Comparison of ENCODE assay signal across 22 cellular contexts in genomic region chr7:128707752-128708151, GRCh38. TPM values are rescaled to one million over a fixed set of nuclear protein-coding genes. Genes with fewer than 3 reads are reported as not detected.
DNase-seq lines count a peak whose midpoint lies in the region; ATAC-seq, FAIRE-seq and TF ChIP-seq lines count a peak whose summit lies in the region.
"Had no signal": no experiment of that assay in that cellular context is flagged by ENCODE, and none has a peak within 500 bp of the region (broad histone marks: within the 10 kb centered on the region; RNA-seq: fewer than 3 reads in every experiment).

No MANE protein-coding gene starts in this region.

- no TSS peak for BruUV-seq in HepG2 (replicated peaks; lab: Mats Ljungman, UMichigan)
- BruUV-seq in endothelial cell of umbilical vein (replicated peaks; lab: Mats Ljungman, UMichigan): no TSS peak

- intact Hi-C loops in HepG2 (cut with micrococcal nuclease; ENCODE audit: unreplicated experiment) (no loop called here), right lobe of liver (cut with DNase I) (no loop called here), endothelial cell of umbilical vein (cut with micrococcal nuclease) (no loop called here)
- intact Hi-C loops in activated T-helper 1 cell treated with anti-CD3 and anti-CD28 coated beads, Interleukin-12 subunit alpha, Interleukin-12 subunit beta, Interleukin-2, Interleukin-4 antibody, amounts not matched to agents 30 ng/mL and 10 ng/mL and 1 ng/mL, durations not matched to agents 14 hours and 24 hours and 36 hours (cut with micrococcal nuclease): no loop called here

- no peak overlapping the region for H3K14ac ChIP-seq in neuronal stem cell (ENCODE audit: low read length)

- TF ChIP-seq POLR2A in HepG2 (IDR thresholded peaks at IDR 0.05; ENCODE audit: insufficient read depth in 1 of 2, low read depth in 2 of 2, low read length in 2 of 2) (no peak), right lobe of liver (IDR thresholded peaks at IDR 0.05) (no peak), endothelial cell of umbilical vein (IDR thresholded peaks at IDR 0.05; ENCODE audit: low read depth, low read length) (no peak)

- no peaks in the 10 kb centered on the region for H3K4me1 Mint-ChIP-seq in activated T-helper 1 cell treated with anti-CD3 and anti-CD28 coated beads, Interleukin-12 subunit alpha, Interleukin-12 subunit beta, Interleukin-2, Interleukin-4 antibody, amounts not matched to agents 30 ng/mL and 10 ng/mL and 1 ng/mL, durations not matched to agents 14 hours and 24 hours and 36 hours (ENCODE audit: low read depth)

- no peak for TF ChIP-seq EP300 in HepG2 (IDR thresholded peaks at IDR 0.05; ENCODE audit: low read depth in 2 of 2, low read length in 2 of 2)
- TF ChIP-seq EP300 in HepG2 (CRISPR knock-in tag; IDR thresholded peaks at IDR 0.05; ENCODE audit: borderline replicate concordance): no peak

- H4K91ac ChIP-seq in neuronal stem cell (ENCODE audit: low read depth, low read length, poor library complexity): no peak overlapping the region

- WGBS in HepG2 (ENCODE audit: low lambda C conversion rate): 5% methylated on average over 1 of the region's 1 CpG
- WGBS in right lobe of liver (ENCODE audit: insufficient coverage, low coverage, low lambda C conversion rate, missing lambda C conversion rate): 95% methylated on average over 1 of the region's 1 CpG
- WGBS in neuronal stem cell (ENCODE audit: extremely low coverage in 2 of 2, insufficient read length in 2 of 2, insufficient replicate concordance in 1 of 2), 2 donors: no CpG with 5 or more reads among the region's 1 CpG

- H3K9ac ChIP-seq in HepG2 (ENCODE audit: insufficient read depth, low read depth, low read length) (no peak overlapping the region), endothelial cell of umbilical vein (replicated peaks; ENCODE audit: extremely low read depth, insufficient read depth, low read length) (no peak overlapping the region), neuronal stem cell (ENCODE audit: low read depth, low read length, poor library complexity) (no peak overlapping the region)

- in situ Hi-C loops in HepG2 (cut with HindIII; ENCODE audit: extremely low pct_ligation_motif_present, low pct_unique_long_range_greater_than_20kb): no loop called here

- no peaks in the 10 kb centered on the region for H3K79me1 ChIP-seq in neuronal stem cell (ENCODE audit: low read depth, low read length)

- H4K20me1 ChIP-seq in HepG2 (ENCODE audit: insufficient read depth, low read length): no peaks in the 10 kb centered on the region
- H4K20me1 ChIP-seq in endothelial cell of umbilical vein (replicated peaks; ENCODE audit: control insufficient read depth, extremely low read depth, insufficient read depth, low read length): no peaks in the 10 kb centered on the region

- no peak overlapping the region for H2BK15ac ChIP-seq in neuronal stem cell (ENCODE audit: low read length)

- H3K36me3 ChIP-seq in HepG2 (replicated peaks in 1 of 2; ENCODE audit: control insufficient read depth in 1 of 2, insufficient read depth in 2 of 2, low read length in 2 of 2): no peaks in the 10 kb centered on the region
- H3K36me3 ChIP-seq in right lobe of liver: no peaks in the 10 kb centered on the region
- no peaks in the 10 kb centered on the region for H3K36me3 ChIP-seq in endothelial cell of umbilical vein (ENCODE audit: control insufficient read depth in 2 of 2, extremely low read depth in 1 of 2, insufficient read depth in 2 of 2, low read length in 2 of 2)
- H3K36me3 ChIP-seq in neuronal stem cell (replicated peaks in 1 of 2; ENCODE audit: control insufficient read depth in 2 of 2, insufficient read depth in 2 of 2, low read length in 2 of 2): no peaks in the 10 kb centered on the region

- CTCF ChIA-PET in HepG2 (lab: Yijun Ruan, JAX; ENCODE audit: low intra/inter-chr PET ratio, low total read pairs): no interaction called here
- CTCF ChIA-PET in endothelial cell of umbilical vein (lab: Charles Lee): interaction anchor here (0.9 to 2.5 kb wide), 3 partner anchors 8 to 17 kb away, joined by 4 to 10 read pairs (median 4); no protein-coding TSS in a partner anchor

- H2BK120ac ChIP-seq in neuronal stem cell (ENCODE audit: low read depth, low read length): no peak overlapping the region

- FAIRE-seq in HepG2 (lab: Jason Lieb, UNC) (no peak), endothelial cell of umbilical vein (lab: Jason Lieb, UNC) (peak; percentile 35)
- FAIRE-seq: A549, D721Med, G401.6, GM12891, GM19239 had no signal

- H3K4me2 ChIP-seq in HepG2 (ENCODE audit: low read depth, low read length) (no peak overlapping the region), endothelial cell of umbilical vein (ENCODE audit: insufficient read depth, low read length) (no peak overlapping the region), neuronal stem cell (ENCODE audit: insufficient read depth, low read length, poor library complexity, severe bottlenecking) (no peak overlapping the region)
- H3K4me2 ChIP-seq: A549 had no signal

- no peak overlapping the region for H3K18ac ChIP-seq in neuronal stem cell (ENCODE audit: low read length)

- H3K4me1 ChIP-seq in HepG2 (ENCODE audit: insufficient read depth, low read length): peaks cover 6% of the 10 kb centered on the region
- no peaks in the 10 kb centered on the region for H3K4me1 ChIP-seq in right lobe of liver
- peaks cover 6% of the 10 kb centered on the region for H3K4me1 ChIP-seq in endothelial cell of umbilical vein (ENCODE audit: control insufficient read depth, extremely low read depth, insufficient read depth, low read length)
- peaks cover 0 to 6% of the 10 kb centered on the region in 2 donors for H3K4me1 ChIP-seq in neuronal stem cell (ENCODE audit: control insufficient read depth in 2 of 2, insufficient read depth in 1 of 2, low read depth in 1 of 2, low read length in 2 of 2)
- H3K4me1 ChIP-seq: A549, Caco-2 had no signal

- no peaks in the 10 kb centered on the region for H3K36me3 Mint-ChIP-seq in activated T-helper 1 cell treated with anti-CD3 and anti-CD28 coated beads, Interleukin-12 subunit alpha, Interleukin-12 subunit beta, Interleukin-2, Interleukin-4 antibody, amounts not matched to agents 30 ng/mL and 10 ng/mL and 1 ng/mL, durations not matched to agents 14 hours and 24 hours and 36 hours (ENCODE audit: low read depth)

- no peak overlapping the region for H2BK12ac ChIP-seq in neuronal stem cell (ENCODE audit: low read length)

- H3K79me2 ChIP-seq in HepG2 (ENCODE audit: insufficient read depth, low read length) (no peaks in the 10 kb centered on the region), endothelial cell of umbilical vein (ENCODE audit: control insufficient read depth, insufficient read depth, low read length) (no peaks in the 10 kb centered on the region)

- no peak overlapping the region for H4K8ac ChIP-seq in neuronal stem cell (ENCODE audit: low read depth, low read length)

- no peak overlapping the region for H2BK5ac ChIP-seq in neuronal stem cell (ENCODE audit: low read length)

- H2AFZ ChIP-seq in HepG2 (ENCODE audit: low read length) (no peak overlapping the region), endothelial cell of umbilical vein (ENCODE audit: low read depth, low read length) (no peak overlapping the region), neuronal stem cell (ENCODE audit: low read length) (no peak overlapping the region)

- TF ChIP-seq CTCF in HepG2 (CRISPR knock-in tag; IDR thresholded peaks at IDR 0.05): no peak
- TF ChIP-seq CTCF in right lobe of liver (IDR thresholded peaks at IDR 0.05): no peak
- no peak for TF ChIP-seq CTCF in endothelial cell of umbilical vein (IDR thresholded peaks at IDR 0.05; ENCODE audit: extremely low read depth in 1 of 2, insufficient read depth in 1 of 2, low read depth in 1 of 2, low read length in 2 of 2)

- no peaks in the 10 kb centered on the region for H3K9me1 ChIP-seq in endothelial cell of umbilical vein (replicated peaks; ENCODE audit: control insufficient read depth, extremely low read depth, insufficient read depth, low read length)

- H3K27me3 Mint-ChIP-seq in activated T-helper 1 cell treated with anti-CD3 and anti-CD28 coated beads, Interleukin-12 subunit alpha, Interleukin-12 subunit beta, Interleukin-2, Interleukin-4 antibody, amounts not matched to agents 30 ng/mL and 10 ng/mL and 1 ng/mL, durations not matched to agents 14 hours and 24 hours and 36 hours (ENCODE audit: insufficient read depth): peaks cover 16% of the 10 kb centered on the region

- no peak for TF ChIP-seq RAD21 in HepG2 (CRISPR knock-in tag; IDR thresholded peaks at IDR 0.05)

- ATAC-seq in HepG2 (no peak), right lobe of liver (no peak), HG02571 (IDR thresholded peaks at IDR 0.05; ENCODE audit: unreplicated experiment) (no peak), GM19455 (IDR thresholded peaks at IDR 0.05; ENCODE audit: unreplicated experiment) (no peak)
- ATAC-seq: A549 had no signal

- H3K4me3 Mint-ChIP-seq in activated T-helper 1 cell treated with anti-CD3 and anti-CD28 coated beads, Interleukin-12 subunit alpha, Interleukin-12 subunit beta, Interleukin-2, Interleukin-4 antibody, amounts not matched to agents 30 ng/mL and 10 ng/mL and 1 ng/mL, durations not matched to agents 14 hours and 24 hours and 36 hours: no peak overlapping the region
- H3K4me3 Mint-ChIP-seq: CD4-positive, alpha-beta T cell; HFFc6 had no signal

- dilution Hi-C loops in endothelial cell of umbilical vein (cut with MboI; ENCODE audit: extremely low pct_ligation_motif_present, low sequenced_read_pairs): no loop called here

- DNase-seq in HepG2 (ENCODE audit: low spot score) (no peak), right lobe of liver (no peak), endothelial cell of umbilical vein (ENCODE audit: low read depth, low spot score) (no peak), neuronal stem cell (ENCODE audit: low spot score) (no peak), NCI-H2171 treated with DMSO at 0.1 percent for 48 hours (lab: John Stamatoyannopoulos, UW) (no peak)
- DNase-seq in activated T-helper 1 cell treated with anti-CD3 and anti-CD28 coated beads, Interleukin-12 subunit alpha, Interleukin-12 subunit beta, Interleukin-2, Interleukin-4 antibody, amounts not matched to agents 30 ng/mL and 10 ng/mL and 1 ng/mL, durations not matched to agents 14 hours and 24 hours and 36 hours (ENCODE audit: low spot score): no peak
- DNase-seq: AML-193; Caco-2; CD4-positive, alpha-beta T cell; HCEC 1CT; HFFc6; IMR-90; KBM-7 had no signal

- no peak overlapping the region for H2AK5ac ChIP-seq in neuronal stem cell (ENCODE audit: low read depth, low read length)

- H3K23ac ChIP-seq in neuronal stem cell (ENCODE audit: low read depth, low read length, poor library complexity): no peak overlapping the region

- peak overlapping the region; percentile 10 for H3K27ac Mint-ChIP-seq in activated T-helper 1 cell treated with anti-CD3 and anti-CD28 coated beads, Interleukin-12 subunit alpha, Interleukin-12 subunit beta, Interleukin-2, Interleukin-4 antibody, amounts not matched to agents 30 ng/mL and 10 ng/mL and 1 ng/mL, durations not matched to agents 14 hours and 24 hours and 36 hours
- H3K27ac Mint-ChIP-seq: CD4-positive, alpha-beta T cell; HFFc6 had no signal

- H3K27ac ChIP-seq in HepG2 (ENCODE audit: extremely low read length, insufficient read depth, low read length): no peak overlapping the region
- H3K27ac ChIP-seq in right lobe of liver: no peak overlapping the region
- H3K27ac ChIP-seq in endothelial cell of umbilical vein (ENCODE audit: insufficient read depth, low read depth, low read length): no peak overlapping the region
- H3K27ac ChIP-seq in neuronal stem cell (replicated peaks; ENCODE audit: low read length): peak overlapping the region; percentile 86
- H3K27ac ChIP-seq: 22Rv1, A549, C4-2B had no signal

- POLR2A ChIA-PET in HepG2 (lab: Yijun Ruan, JAX) (no interaction called here), endothelial cell of umbilical vein (lab: Charles Lee) (no interaction called here)

- no peaks in the 10 kb centered on the region for H3K9me3 Mint-ChIP-seq in activated T-helper 1 cell treated with anti-CD3 and anti-CD28 coated beads, Interleukin-12 subunit alpha, Interleukin-12 subunit beta, Interleukin-2, Interleukin-4 antibody, amounts not matched to agents 30 ng/mL and 10 ng/mL and 1 ng/mL, durations not matched to agents 14 hours and 24 hours and 36 hours
- H3K9me3 Mint-ChIP-seq: CD4-positive, alpha-beta T cell; HFFc6 had no signal

- no peaks in the 10 kb centered on the region for H3K9me3 ChIP-seq in HepG2 (ENCODE audit: low read length)
- H3K9me3 ChIP-seq in right lobe of liver: no peaks in the 10 kb centered on the region
- no peaks in the 10 kb centered on the region for H3K9me3 ChIP-seq in endothelial cell of umbilical vein (replicated peaks; ENCODE audit: control insufficient read depth, insufficient read depth, low read length)
- H3K9me3 ChIP-seq in neuronal stem cell (replicated peaks in 1 of 2; ENCODE audit: control insufficient read depth in 2 of 2, insufficient read depth in 1 of 2, low read depth in 1 of 2, low read length in 2 of 2): no peaks in the 10 kb centered on the region
- H3K9me3 ChIP-seq: A549, Caco-2 had no signal

- H3K27me3 ChIP-seq in HepG2 (ENCODE audit: control insufficient read depth in 1 of 2, insufficient read depth in 2 of 2, low read length in 2 of 2) (peaks cover 0 to 20% of the 10 kb centered on the region in 2 experiments; a peak in 2 of 5 replicates), right lobe of liver (no peaks in the 10 kb centered on the region), endothelial cell of umbilical vein (ENCODE audit: control insufficient read depth in 2 of 2, insufficient read depth in 2 of 2, low read length in 2 of 2) (no peaks in the 10 kb centered on the region), neuronal stem cell (ENCODE audit: control insufficient read depth in 3 of 3, insufficient read depth in 3 of 3, low read depth in 1 of 3, low read length in 3 of 3) (peaks cover 0 to 2% (median 0%) of the 10 kb centered on the region in 3 experiments)

- no peak overlapping the region for H3K4ac ChIP-seq in neuronal stem cell (ENCODE audit: low read length)

- H3K4me3 ChIP-seq in HepG2 (replicated peaks in 1 of 3; ENCODE audit: insufficient read depth in 1 of 3, low read depth in 2 of 3, low read length in 3 of 3): no peak overlapping the region
- no peak overlapping the region for H3K4me3 ChIP-seq in right lobe of liver
- no peak overlapping the region for H3K4me3 ChIP-seq in endothelial cell of umbilical vein (replicated peaks in 1 of 3; ENCODE audit: insufficient read depth in 1 of 3, low read depth in 1 of 3, low read length in 3 of 3)
- H3K4me3 ChIP-seq in neuronal stem cell (ENCODE audit: low read length in 2 of 2): no peak overlapping the region
- H3K4me3 ChIP-seq: A549 had no signal

RNA-seq across cellular contexts. Expression of gene CALU, which starts 31.4 kb away (rescaled TPM):
- total RNA-seq in HepG2 (2016; rRNA removed; fragmentation: Illumina TruSeq; extraction: Trizol) (142 and 252 TPM in 2 replicates), right lobe of liver (10 to 100 TPM; 25.4 to 48.3 (median 42.1) TPM), endothelial cell of umbilical vein (254 and 257 TPM in 2 replicates)
- 15.1 and 15.2 TPM in 2 replicates for total RNA-seq in HepG2 (2016; cell fraction: cytosol; rRNA removed; fragmentation: Illumina TruSeq; extraction: Trizol; ENCODE audit: low read depth)
- 133 and 260 TPM in 2 replicates for total RNA-seq in HepG2 (2016; cell fraction: insoluble cytoplasmic fraction; rRNA removed; fragmentation: Illumina TruSeq; extraction: Trizol)
- 44.5 and 53.3 TPM in 2 replicates for total RNA-seq in HepG2 (2016; cell fraction: membrane; rRNA removed; fragmentation: Illumina TruSeq; extraction: Trizol)
- total RNA-seq in HepG2 (2016; cell fraction: nucleus; rRNA removed; fragmentation: Illumina TruSeq; extraction: Trizol): 214 and 252 TPM in 2 replicates
- polyA plus RNA-seq in HepG2 (2011; rRNA removed) (136 and 198 TPM in 2 replicates), endothelial cell of umbilical vein (111 and 135 TPM in 2 replicates)
- 96.7 and 147 TPM in 2 replicates for polyA plus RNA-seq in HepG2 (2011; cell fraction: cytosol; rRNA removed)
- polyA plus RNA-seq in HepG2 (2011; cell fraction: nucleus; rRNA removed): 33.4 and 42.7 TPM in 2 replicates
- 236 and 237 TPM in 2 replicates for polyA plus RNA-seq in HepG2 (2012)
- 12.0 and 12.8 TPM in 2 replicates for polyA plus RNA-seq in HepG2 (2016; cell fraction: cytosol; fragmentation: Illumina TruSeq; extraction: Trizol; ENCODE audit: low read depth)
- 135 and 140 TPM in 2 replicates for polyA plus RNA-seq in HepG2 (2016; cell fraction: insoluble cytoplasmic fraction; fragmentation: Illumina TruSeq; extraction: Trizol; ENCODE audit: low read depth)
- 30.9 and 36.3 TPM in 2 replicates for polyA plus RNA-seq in HepG2 (2016; cell fraction: membrane; fragmentation: Illumina TruSeq; extraction: Trizol; ENCODE audit: low read depth)
- 282 and 283 TPM in 2 replicates for polyA plus RNA-seq in HepG2 (2016; cell fraction: nucleus; fragmentation: Illumina TruSeq; extraction: Trizol; ENCODE audit: insufficient read depth, low read depth)
- polyA minus RNA-seq in HepG2 (2011; rRNA and poly(A)+ RNA removed; ENCODE audit: low replicate concordance): 58.1 and 85.7 TPM in 2 replicates
- polyA minus RNA-seq in HepG2 (2011; cell fraction: cytosol; rRNA and poly(A)+ RNA removed): 156 and 168 TPM in 2 replicates
- polyA minus RNA-seq in HepG2 (2011; cell fraction: nucleus; rRNA and poly(A)+ RNA removed): 92.3 and 101 TPM in 2 replicates
- total RNA-seq in activated T-helper 1 cell treated with anti-CD3 and anti-CD28 coated beads, Interleukin-12 subunit alpha, Interleukin-12 subunit beta, Interleukin-2, Interleukin-4 antibody, amounts not matched to agents 30 ng/mL and 10 ng/mL and 1 ng/mL, durations not matched to agents 14 hours and 24 hours and 36 hours: 52.8 and 59.2 TPM in 2 replicates
- polyA plus RNA-seq in endothelial cell of umbilical vein (2011; cell fraction: cytosol; rRNA removed): 141 and 147 TPM in 2 replicates
- polyA plus RNA-seq in endothelial cell of umbilical vein (2011; cell fraction: nucleus; rRNA removed): 73.4 and 109 TPM in 2 replicates
- 287 and 288 TPM in 2 replicates for polyA plus RNA-seq in endothelial cell of umbilical vein (2012)
- polyA minus RNA-seq in endothelial cell of umbilical vein: 150 and 163 TPM in 2 replicates
- polyA minus RNA-seq in endothelial cell of umbilical vein (2011; cell fraction: cytosol; rRNA and poly(A)+ RNA removed): 51.0 TPM
- polyA minus RNA-seq in endothelial cell of umbilical vein (2011; cell fraction: nucleus; rRNA and poly(A)+ RNA removed): 52.2 and 75.1 TPM in 2 replicates
- polyA plus RNA-seq in neuronal stem cell (2013, experiment 1 of 2): 177 TPM
- polyA plus RNA-seq in neuronal stem cell (2013, experiment 2 of 2): 176 TPM

RNA-seq across cellular contexts. Expression of gene GARIN1A, which starts 35.7 kb away (rescaled TPM):
- total RNA-seq in HepG2 (2016; rRNA removed; fragmentation: Illumina TruSeq; extraction: Trizol) (not detected in 2 replicates), right lobe of liver (1 to 10 TPM in 1 of 6 experiments, under 1 TPM in 5; 0.06 to 1.3 (median 0.48) TPM), endothelial cell of umbilical vein (2.1 and 3.6 TPM in 2 replicates)
- total RNA-seq in HepG2 (2016; cell fraction: cytosol; rRNA removed; fragmentation: Illumina TruSeq; extraction: Trizol; ENCODE audit: low read depth): not detected in 2 replicates
- not detected in 2 replicates for total RNA-seq in HepG2 (2016; cell fraction: insoluble cytoplasmic fraction; rRNA removed; fragmentation: Illumina TruSeq; extraction: Trizol)
- total RNA-seq in HepG2 (2016; cell fraction: membrane; rRNA removed; fragmentation: Illumina TruSeq; extraction: Trizol): not detected in 2 replicates
- not detected in 2 replicates for total RNA-seq in HepG2 (2016; cell fraction: nucleus; rRNA removed; fragmentation: Illumina TruSeq; extraction: Trizol)
- polyA plus RNA-seq in HepG2 (2011; rRNA removed) (0.09 and 0.12 TPM in 2 replicates), endothelial cell of umbilical vein (0.53 and 0.65 TPM in 2 replicates)
- polyA plus RNA-seq in HepG2 (2011; cell fraction: cytosol; rRNA removed): 0.05 TPM in 1 of 2 replicates, not detected in the other
- 0.21 and 0.40 TPM in 2 replicates for polyA plus RNA-seq in HepG2 (2011; cell fraction: nucleus; rRNA removed)
- 0.04 TPM in 1 of 2 replicates, not detected in the other for polyA plus RNA-seq in HepG2 (2012)
- not detected in 2 replicates for polyA plus RNA-seq in HepG2 (2016; cell fraction: cytosol; fragmentation: Illumina TruSeq; extraction: Trizol; ENCODE audit: low read depth)
- not detected in 2 replicates for polyA plus RNA-seq in HepG2 (2016; cell fraction: insoluble cytoplasmic fraction; fragmentation: Illumina TruSeq; extraction: Trizol; ENCODE audit: low read depth)
- polyA plus RNA-seq in HepG2 (2016; cell fraction: membrane; fragmentation: Illumina TruSeq; extraction: Trizol; ENCODE audit: low read depth): not detected in 2 replicates
- 0.68 and 0.77 TPM in 2 replicates for polyA plus RNA-seq in HepG2 (2016; cell fraction: nucleus; fragmentation: Illumina TruSeq; extraction: Trizol; ENCODE audit: insufficient read depth, low read depth)
- polyA minus RNA-seq in HepG2 (2011; rRNA and poly(A)+ RNA removed; ENCODE audit: low replicate concordance): 0.04 and 0.54 TPM in 2 replicates
- not detected in 2 replicates for polyA minus RNA-seq in HepG2 (2011; cell fraction: cytosol; rRNA and poly(A)+ RNA removed)
- polyA minus RNA-seq in HepG2 (2011; cell fraction: nucleus; rRNA and poly(A)+ RNA removed): 0.25 and 0.26 TPM in 2 replicates
- 0.73 and 1.0 TPM in 2 replicates for total RNA-seq in activated T-helper 1 cell treated with anti-CD3 and anti-CD28 coated beads, Interleukin-12 subunit alpha, Interleukin-12 subunit beta, Interleukin-2, Interleukin-4 antibody, amounts not matched to agents 30 ng/mL and 10 ng/mL and 1 ng/mL, durations not matched to agents 14 hours and 24 hours and 36 hours
- polyA plus RNA-seq in endothelial cell of umbilical vein (2011; cell fraction: cytosol; rRNA removed): 0.13 and 0.47 TPM in 2 replicates
- 6.3 and 6.9 TPM in 2 replicates for polyA plus RNA-seq in endothelial cell of umbilical vein (2011; cell fraction: nucleus; rRNA removed)
- polyA plus RNA-seq in endothelial cell of umbilical vein (2012): 0.62 and 0.68 TPM in 2 replicates
- 0.98 and 1.5 TPM in 2 replicates for polyA minus RNA-seq in endothelial cell of umbilical vein
- not detected for polyA minus RNA-seq in endothelial cell of umbilical vein (2011; cell fraction: cytosol; rRNA and poly(A)+ RNA removed)
- polyA minus RNA-seq in endothelial cell of umbilical vein (2011; cell fraction: nucleus; rRNA and poly(A)+ RNA removed): 3.4 and 3.6 TPM in 2 replicates
- polyA plus RNA-seq in neuronal stem cell (2013, experiment 1 of 2): 0.13 TPM
- 0.19 TPM for polyA plus RNA-seq in neuronal stem cell (2013, experiment 2 of 2)
